ENCODE assay signal across 9 cellular contexts in genomic region chr9:14400658-14400995, GRCh38.
DNase-seq lines count a peak whose midpoint lies in the region; ATAC-seq, FAIRE-seq and TF ChIP-seq lines count a peak whose summit lies in the region.
"Had no signal": no experiment of that assay in that cellular context is flagged by ENCODE, and none has a peak within 500 bp of the region (broad histone marks: within the 10 kb centered on the region; RNA-seq: fewer than 3 reads in every experiment).

No MANE protein-coding gene starts in this region.

- H3K27ac ChIP-seq in SJCRH30 (peak overlapping the region; percentile 15; the same call in 1 of the 2 replicates), osteoblast (ENCODE audit: low read depth, low read length) (no peak overlapping the region)

- H3K4me3 ChIP-seq in SJCRH30, result peak overlapping the region; percentile 20
- H3K4me3 ChIP-seq in fibroblast of pulmonary artery (replicated peaks; ENCODE audit: low read depth, low read length), result peak overlapping the region; percentile 16
- peak overlapping the region; percentile 21 for H3K4me3 ChIP-seq in osteoblast (ENCODE audit: insufficient read depth, low read length)

- H3K9me3 ChIP-seq in SJCRH30 (replicated peaks) (no peaks in the 10 kb centered on the region), osteoblast (ENCODE audit: low read depth, low read length) (no peaks in the 10 kb centered on the region)

- no peaks in the 10 kb centered on the region for H3K79me2 ChIP-seq in osteoblast (ENCODE audit: insufficient read depth, low read length)

- DNase-seq in NCI-H1417 (lab: John Stamatoyannopoulos, UW) (peak; percentile 8 to 72 (median 31)), NCI-H1417 treated with DMSO at 0.1 percent for 48 hours (lab: John Stamatoyannopoulos, UW) (no peak), SJCRH30 (peak; percentile 66 to 81), fibroblast of pulmonary artery (ENCODE audit: low read depth) (peak; percentile 98), osteoblast (ENCODE audit: insufficient read length, low spot score, missing footprints) (peak; percentile 48), GM19239 (ENCODE audit: insufficient read length, low spot score) (no peak), T1000 (lab: John Stamatoyannopoulos, UW) (no peak)

- no peak overlapping the region for H2AFZ ChIP-seq in osteoblast (ENCODE audit: low read length)

- peak overlapping the region; percentile 54 for H3K4me2 ChIP-seq in osteoblast (ENCODE audit: insufficient read depth, low read length)

- TF ChIP-seq CTCF in fibroblast of pulmonary artery (IDR thresholded peaks at IDR 0.05; ENCODE audit: low read length, missing control alignments) (peak; percentile 68), osteoblast (IDR thresholded peaks at IDR 0.05; ENCODE audit: extremely low read depth, low read depth, low read length) (peak; percentile 72)

- H3K36me3 ChIP-seq in SJCRH30 (no peaks in the 10 kb centered on the region), osteoblast (ENCODE audit: insufficient read depth, low read length) (no peaks in the 10 kb centered on the region)

- no peaks in the 10 kb centered on the region for H4K20me1 ChIP-seq in osteoblast (ENCODE audit: insufficient read depth, low read length)

- FAIRE-seq in GM19239 (lab: Jason Lieb, UNC), result no peak
- FAIRE-seq: A204.1 had no signal

- ATAC-seq in HG03280 (IDR thresholded peaks at IDR 0.05; ENCODE audit: unreplicated experiment), result no peak

- H3K4me1 ChIP-seq in SJCRH30 (peaks cover 14% of the 10 kb centered on the region; the same call in 1 of the 2 replicates), osteoblast (ENCODE audit: insufficient read depth, low read length) (peaks cover 8% of the 10 kb centered on the region)

- H3K27me3 ChIP-seq in SJCRH30 (no peaks in the 10 kb centered on the region), osteoblast (ENCODE audit: insufficient read depth, low read length) (peaks cover 60% of the 10 kb centered on the region)

Comparison
In these comparisons a context has a peak if more than half of its experiments do, and no peak if none do; other contexts are left out.
1. DNase-seq: peak in NCI-H1417 (3 of 3), SJCRH30 (2 of 2), fibroblast of pulmonary artery (single experiment) and osteoblast (single experiment); none in NCI-H1417 treated with DMSO at 0.1 percent for 48 hours (single experiment), GM19239 (single experiment) and T1000 (single experiment).
2. Peak in every context shown above with its lines, with median percentiles within 50 percentile points of each other: H3K4me3 ChIP-seq.